31 cellular contexts compared by ENCODE assay signal in the genomic region with DNA sequence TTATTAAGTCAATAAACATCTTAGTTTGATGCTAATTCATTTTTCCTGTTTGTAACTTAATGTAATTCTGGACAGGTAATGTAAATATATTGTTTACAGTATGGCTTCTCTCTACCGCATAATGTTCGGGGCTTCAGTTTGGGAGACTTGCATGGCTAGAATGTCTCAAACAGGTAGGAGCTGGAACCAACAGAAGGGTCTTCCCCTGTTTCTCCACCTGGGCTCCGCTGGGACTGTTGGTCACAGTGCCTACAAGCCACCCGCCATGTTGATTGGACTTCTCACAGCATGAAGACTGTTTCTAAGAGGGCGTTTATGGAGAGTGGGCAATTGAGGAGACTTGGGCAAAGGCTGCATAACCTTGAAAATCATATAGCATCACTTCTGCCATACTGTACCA.
DNase-seq lines count a peak whose midpoint lies in the region; ATAC-seq, FAIRE-seq and TF ChIP-seq lines count a peak whose summit lies in the region.
"Had no signal": no experiment of that assay in that cellular context is flagged by ENCODE, and none has a peak within 500 bp of the region (broad histone marks: within the 10 kb centered on the region; RNA-seq: fewer than 3 reads in every experiment).

No MANE protein-coding gene starts in this region.

- no peak overlapping the region for H3K4ac ChIP-seq in H1 (replicated peaks; ENCODE audit: insufficient read length, low read depth, low read length)

- H3K23me2 ChIP-seq in H1 (ENCODE audit: low read depth, low read length): no peaks in the 10 kb centered on the region

- no peaks in the 10 kb centered on the region for H3K4me1 ChIP-seq in H1 (replicated peaks in 1 of 4; ENCODE audit: control insufficient read depth in 3 of 4, insufficient read depth in 4 of 4, low read length in 3 of 4)
- H3K4me1 ChIP-seq: A549; BE2C; BLaER1; BLaER1 treated with 17β-estradiol and CSF1 and Interleukin-3, amounts not matched to agents 10 nM and 100 nM; Caco-2 had no signal

- no peaks in the 10 kb centered on the region for H3K79me1 ChIP-seq in H1 (ENCODE audit: low read depth, low read length)

- no peak overlapping the region for H3K18ac ChIP-seq in H1 (ENCODE audit: extremely low read depth, low read length)

- H2AK5ac ChIP-seq in H1 (ENCODE audit: low read depth, low read length): no peak overlapping the region

- H3K36me3 ChIP-seq in H1 (ENCODE audit: control insufficient read depth in 2 of 4, insufficient read depth in 4 of 4, low read length in 3 of 4): no peaks in the 10 kb centered on the region
- H3K36me3 ChIP-seq: BE2C; BLaER1; BLaER1 treated with 17β-estradiol and CSF1 and Interleukin-3, amounts not matched to agents 10 nM and 100 nM had no signal

- no peak overlapping the region for H3K4me2 ChIP-seq in H1 (ENCODE audit: insufficient read depth in 1 of 2, low read depth in 2 of 2, low read length in 2 of 2)
- H3K4me2 ChIP-seq: A549; BLaER1; BLaER1 treated with 17β-estradiol and CSF1 and Interleukin-3, amounts not matched to agents 10 nM and 100 nM had no signal

- POLR2A ChIA-PET in H1 (lab: Charles Lee; ENCODE audit: partially characterized antibody): no interaction called here

- H3K27ac ChIP-seq in H1 (ENCODE audit: low read depth, low read length): no peak overlapping the region
- H3K27ac ChIP-seq: 22Rv1; A549; BLaER1; BLaER1 treated with 17β-estradiol and CSF1 and Interleukin-3, amounts not matched to agents 10 nM and 100 nM; C4-2B had no signal

- 95% methylated on average over 5 of the region's 5 CpGs; no CpG with 5 or more reads in 1 of the 2 experiments for WGBS in H1 (ENCODE audit: extremely low coverage in 1 of 2, insufficient coverage in 1 of 2, insufficient read length in 1 of 2, insufficient replicate concordance in 2 of 2, low coverage in 1 of 2, low lambda C conversion rate in 2 of 2, missing lambda C conversion rate in 1 of 2), 2 experiments

- no peak overlapping the region for H3K14ac ChIP-seq in H1 (ENCODE audit: insufficient read length)

- no peak overlapping the region for H2BK15ac ChIP-seq in H1 (ENCODE audit: low read length)

- no peak overlapping the region for H4K8ac ChIP-seq in H1 (ENCODE audit: extremely low read depth, insufficient read depth, low read length)

- no peak overlapping the region for H3K9ac ChIP-seq in H1 (replicated peaks in 1 of 4; ENCODE audit: extremely low read depth in 1 of 4, low read depth in 3 of 4, low read length in 3 of 4)
- H3K9ac ChIP-seq: BLaER1; BLaER1 treated with 17β-estradiol and CSF1 and Interleukin-3, amounts not matched to agents 10 nM and 100 nM had no signal

- H3K4me3 Mint-ChIP-seq in stimulated activated naive B cell treated with anti-CD40 and anti-IgM and Interleukin-4, amounts not matched to agents 10 μg/mL and 1 μg/mL and 100 μg/mL, for 72 hours: no peak overlapping the region
- H3K4me3 Mint-ChIP-seq: B cell; CD14-positive monocyte; CD4-positive, alpha-beta memory T cell; CD4-positive, alpha-beta T cell; CD4-positive, CD25-positive, alpha-beta regulatory T cell; CD8-positive, alpha-beta memory T cell; CD8-positive, alpha-beta T cell had no signal

- no peaks in the 10 kb centered on the region; a peak in 1 of 4 replicates for H3K9me3 ChIP-seq in H1 (ENCODE audit: insufficient read depth in 2 of 2, low read depth in 1 of 2, low read length in 1 of 2)
- H3K9me3 ChIP-seq: A549, BE2C had no signal

- FAIRE-seq in H1 (lab: Jason Lieb, UNC): peak; percentile 36
- FAIRE-seq: A204.1, A549, D721Med had no signal

- H2BK120ac ChIP-seq in H1 (replicated peaks; ENCODE audit: low read depth, low read length): no peak overlapping the region

- no peak for TF ChIP-seq RAD21 in H1 (IDR thresholded peaks at IDR 0.05 in 1 of 2, conservative IDR thresholded peaks at IDR 0.05 in 1 of 2; ENCODE audit: low read depth in 2 of 2, low read length in 2 of 2)

- H3K23ac ChIP-seq in H1 (ENCODE audit: insufficient read length): no peak overlapping the region

- no peak overlapping the region for H2BK12ac ChIP-seq in H1 (ENCODE audit: low read depth, low read length)

- DNase-seq in H1 (ENCODE audit: low read depth in 1 of 2, low spot score in 2 of 2): no peak
- no peak for DNase-seq in stimulated activated naive B cell treated with anti-CD40 and anti-IgM and Interleukin-4, amounts not matched to agents 10 μg/mL and 1 μg/mL and 100 μg/mL, for 72 hours
- DNase-seq: 8988T; ACHN; AML-193; BE2C; C1 segment of cervical spinal cord; Caco-2; Calu3; CD4-positive, alpha-beta memory T cell; CD4-positive, alpha-beta T cell; CD4-positive, CD25-positive, alpha-beta regulatory T cell; CD8-positive, alpha-beta memory T cell; CD8-positive, alpha-beta T cell; COR-L47; DMS 273 treated with DMSO at 0.1 percent for 48 hours; DMS153; DMS53; DMS79; DMS79 treated with DMSO at 0.1 percent for 48 hours; DND-41; EL had no signal

- H3K79me2 ChIP-seq in H1 (ENCODE audit: control insufficient read depth in 1 of 2, insufficient read depth in 2 of 2, low read length in 2 of 2): no peaks in the 10 kb centered on the region

- no peak overlapping the region for H3K27ac Mint-ChIP-seq in stimulated activated naive B cell treated with anti-CD40 and anti-IgM and Interleukin-4, amounts not matched to agents 10 μg/mL and 1 μg/mL and 100 μg/mL, for 72 hours
- H3K27ac Mint-ChIP-seq: B cell; CD14-positive monocyte; CD4-positive, alpha-beta memory T cell; CD4-positive, alpha-beta T cell; CD4-positive, CD25-positive, alpha-beta regulatory T cell; CD8-positive, alpha-beta memory T cell; CD8-positive, alpha-beta T cell had no signal

- H3K27me3 Mint-ChIP-seq in stimulated activated naive B cell treated with anti-CD40 and anti-IgM and Interleukin-4, amounts not matched to agents 10 μg/mL and 1 μg/mL and 100 μg/mL, for 72 hours: peaks cover 0 to 4% of the 10 kb centered on the region in 2 donors
- H3K27me3 Mint-ChIP-seq: B cell; CD4-positive, alpha-beta memory T cell; CD4-positive, CD25-positive, alpha-beta regulatory T cell had no signal

- CTCF ChIA-PET in H1 (lab: Charles Lee; ENCODE audit: partially characterized antibody): no interaction called here

- no peaks in the 10 kb centered on the region for H4K20me1 ChIP-seq in H1 (replicated peaks in 1 of 2; ENCODE audit: control insufficient read depth in 1 of 2, insufficient read depth in 2 of 2, low read length in 2 of 2)
- H4K20me1 ChIP-seq: BLaER1; BLaER1 treated with 17β-estradiol and CSF1 and Interleukin-3, amounts not matched to agents 10 nM and 100 nM had no signal

- H3K9me3 Mint-ChIP-seq in stimulated activated naive B cell treated with anti-CD40 and anti-IgM and Interleukin-4, amounts not matched to agents 10 μg/mL and 1 μg/mL and 100 μg/mL, for 72 hours: peaks cover 0 to 5% of the 10 kb centered on the region in 2 donors
- H3K9me3 Mint-ChIP-seq: CD8-positive, alpha-beta T cell had no signal

- no peak overlapping the region for H2BK20ac ChIP-seq in H1 (ENCODE audit: low read length)

- TF ChIP-seq POLR2A in H1 (IDR thresholded peaks at IDR 0.05; ENCODE audit: control extremely low read depth in 1 of 2, low read depth in 2 of 2, low read length in 2 of 2): no peak

- H3K36me3 Mint-ChIP-seq in stimulated activated naive B cell treated with anti-CD40 and anti-IgM and Interleukin-4, amounts not matched to agents 10 μg/mL and 1 μg/mL and 100 μg/mL, for 72 hours: no peaks in the 10 kb centered on the region
- H3K36me3 Mint-ChIP-seq: CD14-positive monocyte; CD4-positive, alpha-beta memory T cell; CD4-positive, CD25-positive, alpha-beta regulatory T cell; CD8-positive, alpha-beta T cell had no signal

- no peak for ATAC-seq in stimulated activated naive B cell treated with anti-CD40 and anti-IgM and Interleukin-4, amounts not matched to agents 10 μg/mL and 1 μg/mL and 100 μg/mL, for 72 hours (replicated peaks)
- ATAC-seq: A549; CD8-positive, alpha-beta T cell had no signal

- TF ChIP-seq EP300 in H1 (IDR thresholded peaks at IDR 0.05; ENCODE audit: borderline replicate concordance in 1 of 2, low read depth in 2 of 2, low read length in 2 of 2): no peak

- H4K5ac ChIP-seq in H1 (ENCODE audit: insufficient read length, low read depth, low read length): no peak overlapping the region

- no peak overlapping the region for H3K4me3 ChIP-seq in H1 (ENCODE audit: extremely low read depth in 1 of 4, insufficient read depth in 2 of 4, low read depth in 3 of 4, low read length in 4 of 4)
- H3K4me3 ChIP-seq: A549; BLaER1; BLaER1 treated with 17β-estradiol and CSF1 and Interleukin-3, amounts not matched to agents 10 nM and 100 nM had no signal

- H3K56ac ChIP-seq in H1 (replicated peaks; ENCODE audit: insufficient read length, low read depth, low read length): no peak overlapping the region

- H3K4me1 Mint-ChIP-seq in stimulated activated naive B cell treated with anti-CD40 and anti-IgM and Interleukin-4, amounts not matched to agents 10 μg/mL and 1 μg/mL and 100 μg/mL, for 72 hours: no peaks in the 10 kb centered on the region
- H3K4me1 Mint-ChIP-seq: B cell; CD14-positive monocyte; CD4-positive, alpha-beta memory T cell; CD4-positive, CD25-positive, alpha-beta regulatory T cell; CD8-positive, alpha-beta memory T cell had no signal

- no peak overlapping the region for H2AFZ ChIP-seq in H1 (ENCODE audit: low read length)

- no peak overlapping the region for H2BK5ac ChIP-seq in H1 (ENCODE audit: low read depth, low read length)

- no peak for TF ChIP-seq CTCF in H1 (IDR thresholded peaks at IDR 0.05; ENCODE audit: control extremely low read depth in 1 of 3, insufficient read depth in 1 of 3, low read depth in 1 of 3, low read length in 3 of 3)

- H3K27me3 ChIP-seq in H1 (replicated peaks in 1 of 4; ENCODE audit: control insufficient read depth in 3 of 4, extremely low read depth in 1 of 4, insufficient read depth in 3 of 4, low read length in 3 of 4): no peaks in the 10 kb centered on the region
- H3K27me3 ChIP-seq: BE2C; BLaER1; BLaER1 treated with 17β-estradiol and CSF1 and Interleukin-3, amounts not matched to agents 10 nM and 100 nM had no signal

- H4K91ac ChIP-seq in H1 (replicated peaks; ENCODE audit: insufficient read length, low read length): no peak overlapping the region

TF ChIP-seq in H1, 55 proteins besides CTCF, POLR2A, EP300 and RAD21:
- peak; percentile 57; the same call in 1 of the 2 replicates for TF ChIP-seq ZNF274 (IDR thresholded peaks at IDR 0.05; ENCODE audit: borderline replicate concordance, extremely low read depth, low read length)
- TF ChIP-seq KDM1A (IDR thresholded peaks at IDR 0.05; ENCODE audit: borderline replicate concordance, low read length): no peak
